Comparison of ENCODE assay signal across 21 cellular contexts in genomic region chr1:32309960-32310359, GRCh38. TPM values are rescaled to one million over a fixed set of nuclear protein-coding genes. Genes with fewer than 3 reads are reported as not detected.
DNase-seq lines count a peak whose midpoint lies in the region; ATAC-seq, FAIRE-seq and TF ChIP-seq lines count a peak whose summit lies in the region.
"Had no signal": no experiment of that assay in that cellular context is flagged by ENCODE, and none has a peak within 500 bp of the region (broad histone marks: within the 10 kb centered on the region; RNA-seq: fewer than 3 reads in every experiment).

No MANE protein-coding gene starts in this region.

- peak overlapping the region; percentile 72 for H3K27ac Mint-ChIP-seq in stimulated activated memory B cell treated with anti-CD40 and anti-IgM and Interleukin-4, amounts not matched to agents 10 μg/mL and 1 μg/mL and 100 μg/mL, for 72 hours

- no peak for DNase-seq in cardiac muscle cell (ENCODE audit: low read depth in 1 of 2, low spot score in 1 of 2)
- DNase-seq in right atrium auricular region (ENCODE audit: low spot score) = no peak
- no peak for DNase-seq in GM12878 (ENCODE audit: low read depth, low spot score)
- DNase-seq in prostate gland (ENCODE audit: low spot score) = no peak
- DNase-seq: activated CD4-positive, alpha-beta memory T cell treated with anti-CD3 and anti-CD28 coated beads for 36 hours; activated effector memory CD4-positive, alpha-beta T cell treated with Interleukin-2 at 50 U/mL for 16 hours; body of pancreas; DMS79; dorsolateral prefrontal cortex; midbrain; NCI-H187; NCI-H524 treated with DMSO at 0.1 percent for 48 hours; OCI-M1; small intestine; stimulated activated naive CD4-positive, alpha-beta T cell treated with Interleukin-2 at 50 U/mL for 16 hours; upper lobe of right lung had no signal

- H3K4me1 Mint-ChIP-seq in stimulated activated memory B cell treated with anti-CD40 and anti-IgM and Interleukin-4, amounts not matched to agents 10 μg/mL and 1 μg/mL and 100 μg/mL, for 72 hours = peaks cover 71% of the 10 kb centered on the region

- H3K27ac ChIP-seq in cardiac muscle cell = peak overlapping the region; percentile 34
- no peak overlapping the region for H3K27ac ChIP-seq in right atrium auricular region
- H3K27ac ChIP-seq in GM12878 (ENCODE audit: control insufficient read depth, insufficient read depth) = peak overlapping the region; percentile 6; the same call in 1 of the 2 replicates
- H3K27ac ChIP-seq in prostate gland = peak overlapping the region in 1 of 2 donors; percentile 4
- H3K27ac ChIP-seq: dorsolateral prefrontal cortex, SJSA1, upper lobe of right lung had no signal

- RAD21 ChIA-PET in GM12878 (lab: Charles Lee; ENCODE audit: unreplicated experiment) = no interaction called here

- no peak for FAIRE-seq in GM12878 (lab: Jason Lieb, UNC)
- FAIRE-seq: kidney, small intestine had no signal

- TF ChIP-seq POLR2A in GM12878 (IDR thresholded peaks at IDR 0.05; ENCODE audit: low read depth, low read length) (no peak), prostate gland (IDR thresholded peaks at IDR 0.05) (no peak)

- BruUV-seq in GM12878 (replicated peaks; lab: Mats Ljungman, UMichigan) = no TSS peak

- ATAC-seq in GM12878 (no peak), HG03097 (IDR thresholded peaks at IDR 0.05; ENCODE audit: low FRiP score, unreplicated experiment) (no peak)
- ATAC-seq in stimulated activated memory B cell treated with anti-CD40 and anti-IgM and Interleukin-4, amounts not matched to agents 10 μg/mL and 1 μg/mL and 100 μg/mL, for 72 hours = no peak
- ATAC-seq: body of pancreas, upper lobe of right lung had no signal

- H3K9ac ChIP-seq in GM12878 (ENCODE audit: control insufficient read depth, insufficient read depth, low read length) = no peak overlapping the region

- no peak overlapping the region for H3K4me3 Mint-ChIP-seq in stimulated activated memory B cell treated with anti-CD40 and anti-IgM and Interleukin-4, amounts not matched to agents 10 μg/mL and 1 μg/mL and 100 μg/mL, for 72 hours
- H3K4me3 Mint-ChIP-seq: activated CD4-positive, alpha-beta memory T cell treated with anti-CD3 and anti-CD28 coated beads for 36 hours had no signal

- in situ Hi-C loops in GM12878 (cut with MboI) = no loop called here

- CTCF ChIA-PET in GM12878 (lab: Yijun Ruan, JAX) = interaction anchor here (1.1 to 2.1 kb wide), 2 partner anchors 23 to 94 kb away, joined by 3 to 6 read pairs; no protein-coding TSS in a partner anchor

- intact Hi-C loops in GM12878 (cut with micrococcal nuclease; ENCODE audit: unreplicated experiment) = no loop called here
- intact Hi-C loops in prostate gland (cut with DNase I) = no loop called here

- TF ChIP-seq RAD21 in GM12878 (IDR thresholded peaks at IDR 0.05; ENCODE audit: insufficient read depth, low read depth, low read length) = no peak

- peaks cover 63% of the 10 kb centered on the region for H3K36me3 Mint-ChIP-seq in stimulated activated memory B cell treated with anti-CD40 and anti-IgM and Interleukin-4, amounts not matched to agents 10 μg/mL and 1 μg/mL and 100 μg/mL, for 72 hours

- H3K4me1 ChIP-seq in cardiac muscle cell (ENCODE audit: low read depth) = no peaks in the 10 kb centered on the region
- H3K4me1 ChIP-seq in right atrium auricular region = no peaks in the 10 kb centered on the region
- H3K4me1 ChIP-seq in GM12878 (ENCODE audit: control insufficient read depth, insufficient read depth, low read length) = peaks cover 14% of the 10 kb centered on the region
- H3K4me1 ChIP-seq in prostate gland (replicated peaks) = no peaks in the 10 kb centered on the region

- H2AFZ ChIP-seq in GM12878 (ENCODE audit: control insufficient read depth, low read depth, low read length) = no peak overlapping the region

- no peaks in the 10 kb centered on the region for H3K9me3 ChIP-seq in cardiac muscle cell (ENCODE audit: low read depth)
- peaks cover 0 to 4% of the 10 kb centered on the region in 2 donors for H3K9me3 ChIP-seq in right atrium auricular region
- H3K9me3 ChIP-seq in GM12878 (replicated peaks; ENCODE audit: control insufficient read depth, insufficient read depth, low read length) = peaks cover 5% of the 10 kb centered on the region
- no peaks in the 10 kb centered on the region for H3K9me3 ChIP-seq in prostate gland
- H3K9me3 ChIP-seq: body of pancreas, upper lobe of right lung had no signal

- SMC1A ChIA-PET in GM12878 (lab: Charles Lee; ENCODE audit: uncharacterized antibody, unreplicated experiment) = interaction anchor here (0.6 to 4.0 kb wide), 4 partner anchors 9 to 290 kb away, joined by 3 to 12 read pairs (median 4); no protein-coding TSS in a partner anchor

- no peak overlapping the region for H3K4me2 ChIP-seq in GM12878 (ENCODE audit: control insufficient read depth, insufficient read depth)

- TF ChIP-seq EP300 in GM12878 (IDR thresholded peaks at IDR 0.05; ENCODE audit: borderline replicate concordance in 1 of 2, control insufficient read depth in 1 of 2, low read depth in 2 of 2, low read length in 2 of 2) = no peak

- H3K9me3 Mint-ChIP-seq in stimulated activated memory B cell treated with anti-CD40 and anti-IgM and Interleukin-4, amounts not matched to agents 10 μg/mL and 1 μg/mL and 100 μg/mL, for 72 hours = no peaks in the 10 kb centered on the region
- H3K9me3 Mint-ChIP-seq: activated CD4-positive, alpha-beta memory T cell treated with anti-CD3 and anti-CD28 coated beads for 36 hours had no signal

- 100% methylated on average over 1 of the region's 1 CpG for WGBS in GM12878 (ENCODE audit: insufficient coverage, insufficient replicate concordance, low lambda C conversion rate, missing lambda C conversion rate)
- WGBS in prostate gland = 50% methylated on average over 1 of the region's 1 CpG

- H3K79me2 ChIP-seq in GM12878 (ENCODE audit: control insufficient read depth, insufficient read depth, low read length) = peaks cover 80% of the 10 kb centered on the region

- no peaks in the 10 kb centered on the region for H3K27me3 Mint-ChIP-seq in stimulated activated memory B cell treated with anti-CD40 and anti-IgM and Interleukin-4, amounts not matched to agents 10 μg/mL and 1 μg/mL and 100 μg/mL, for 72 hours
- H3K27me3 Mint-ChIP-seq: activated CD4-positive, alpha-beta memory T cell treated with anti-CD3 and anti-CD28 coated beads for 36 hours had no signal

- H3K4me3 ChIP-seq in cardiac muscle cell (no peak overlapping the region), right atrium auricular region (no peak overlapping the region), GM12878 (no peak overlapping the region), prostate gland (no peak overlapping the region)
- H3K4me3 ChIP-seq: body of pancreas, dorsolateral prefrontal cortex, SJSA1, upper lobe of right lung had no signal

- H3K27me3 ChIP-seq in cardiac muscle cell (no peaks in the 10 kb centered on the region), right atrium auricular region (no peaks in the 10 kb centered on the region), GM12878 (replicated peaks in 1 of 2; ENCODE audit: control insufficient read depth in 2 of 2, insufficient read depth in 2 of 2, low read length in 1 of 2) (no peaks in the 10 kb centered on the region), prostate gland (replicated peaks; ENCODE audit: insufficient read depth) (no peaks in the 10 kb centered on the region)
- H3K27me3 ChIP-seq: body of pancreas, dorsolateral prefrontal cortex, SJSA1, upper lobe of right lung had no signal

- H3K36me3 ChIP-seq in cardiac muscle cell (peaks cover 3% of the 10 kb centered on the region), right atrium auricular region (peaks cover 8% of the 10 kb centered on the region), GM12878 (ENCODE audit: control insufficient read depth in 2 of 2, insufficient read depth in 2 of 2, low read length in 1 of 2) (peaks cover 5 to 21% of the 10 kb centered on the region in 2 experiments), prostate gland (no peaks in the 10 kb centered on the region)

- POLR2A ChIA-PET in GM12878 (lab: Charles Lee) = interaction anchor here (1.3 kb wide), 1 partner anchor 10 kb away, joined by 4 read pairs; no protein-coding TSS in a partner anchor

- peaks cover 3% of the 10 kb centered on the region; the same call in 1 of the 2 replicates for H4K20me1 ChIP-seq in GM12878 (ENCODE audit: control insufficient read depth, insufficient read depth)

- TF ChIP-seq CTCF in cardiac muscle cell (IDR thresholded peaks at IDR 0.05; ENCODE audit: low read depth, low read length) (no peak), right atrium auricular region (IDR thresholded peaks at IDR 0.05) (no peak), GM12878 (IDR thresholded peaks at IDR 0.05 in 2 of 3, conservative IDR thresholded peaks at IDR 0.05 in 1 of 3; ENCODE audit: control insufficient read depth in 2 of 3, extremely low read depth in 1 of 3, insufficient read depth in 1 of 3, low read depth in 3 of 3, low read length in 3 of 3) (no peak), prostate gland (IDR thresholded peaks at IDR 0.05) (no peak)

RNA-seq across cellular contexts. Expression of gene HDAC1, which starts 18.1 kb away (rescaled TPM):
- total RNA-seq in cardiac muscle cell (67.6 and 76.9 TPM in 2 replicates), right atrium auricular region (10 to 100 TPM; 21.8 to 28.0 TPM), GM12878 (2014; rRNA removed) (154 and 164 TPM in 2 replicates), GM12878 (2014; rRNA removed; fragmentation: Illumina TruSeq; extraction: Trizol) (145 and 147 TPM in 2 replicates), GM12878 (2021) (153 and 154 TPM in 2 replicates), prostate gland (10 to 100 TPM; 85.8 to 98.0 TPM)
- polyA plus RNA-seq in cardiac muscle cell (96.8 and 110 TPM in 2 replicates), GM12878 (2011; rRNA removed) (285 and 331 TPM in 2 replicates), GM12878 (2014; fragmentation: Illumina TruSeq; extraction: Trizol) (189 and 199 TPM in 2 replicates), GM12878 (2014; fragmentation: Nextera tagmentation; extraction: Ambion mirVana) (100 to 1,000 TPM; 150 to 151 TPM), GM12878 (2014; rRNA removed) (170 and 182 TPM in 2 replicates), GM12878 (2016; fragmentation: Nextera tagmentation; extraction: Ambion mirVana) (100 to 1,000 TPM; 196 to 206 TPM)
- 223 and 249 TPM in 2 replicates for total RNA-seq in GM12878 (2013; cell fraction: nucleolus; rRNA removed)
- 251 TPM for polyA plus RNA-seq in GM12878 (2011; ENCODE audit: low read depth)
- polyA plus RNA-seq in GM12878 (2011; cell fraction: cytosol; rRNA removed) = 262 and 280 TPM in 2 replicates
- polyA plus RNA-seq in GM12878 (2011; cell fraction: nucleus; rRNA removed) = 560 and 603 TPM in 2 replicates
- 155 and 221 TPM in 2 replicates for polyA plus RNA-seq in GM12878 (2012)
- 318 and 386 TPM in 2 replicates for polyA minus RNA-seq in GM12878 (2011; rRNA and poly(A)+ RNA removed)
- polyA minus RNA-seq in GM12878 (2011; cell fraction: cytosol; rRNA and poly(A)+ RNA removed) = 63.9 and 75.7 TPM in 2 replicates
- 138 and 194 TPM in 2 replicates for polyA minus RNA-seq in GM12878 (2011; cell fraction: nucleus; rRNA and poly(A)+ RNA removed)

RNA-seq across cellular contexts. Expression of gene MARCKSL1, which starts 26.1 kb away (rescaled TPM):
- 263 and 317 TPM in 2 replicates for total RNA-seq in cardiac muscle cell
- 435 and 587 TPM in 2 replicates for polyA plus RNA-seq in cardiac muscle cell
- total RNA-seq in right atrium auricular region = 10 to 100 TPM in 1 of 2 donors, 1 to 10 TPM in 1; 9.5 to 34.5 TPM
- total RNA-seq in GM12878 (2013; cell fraction: nucleolus; rRNA removed) = 37.8 and 40.5 TPM in 2 replicates
- total RNA-seq in GM12878 (2014; rRNA removed) = 106 TPM in 2 replicates
- total RNA-seq in GM12878 (2014; rRNA removed; fragmentation: Illumina TruSeq; extraction: Trizol) = 71.4 and 80.8 TPM in 2 replicates
- 180 and 191 TPM in 2 replicates for total RNA-seq in GM12878 (2021)
- 85.9 TPM for polyA plus RNA-seq in GM12878 (2011; ENCODE audit: low read depth)
- 106 and 147 TPM in 2 replicates for polyA plus RNA-seq in GM12878 (2011; rRNA removed)
- polyA plus RNA-seq in GM12878 (2011; cell fraction: cytosol; rRNA removed) = 195 and 246 TPM in 2 replicates
- polyA plus RNA-seq in GM12878 (2011; cell fraction: nucleus; rRNA removed) = 53.2 and 58.0 TPM in 2 replicates
- polyA plus RNA-seq in GM12878 (2012) = 125 and 138 TPM in 2 replicates
- 189 and 225 TPM in 2 replicates for polyA plus RNA-seq in GM12878 (2014; fragmentation: Illumina TruSeq; extraction: Trizol)
- 10 to 100 TPM; 14.5 to 32.6 TPM for polyA plus RNA-seq in GM12878 (2014; fragmentation: Nextera tagmentation; extraction: Ambion mirVana)
- 200 and 211 TPM in 2 replicates for polyA plus RNA-seq in GM12878 (2014; rRNA removed)
- 100 to 1,000 TPM; 169 to 194 TPM for polyA plus RNA-seq in GM12878 (2016; fragmentation: Nextera tagmentation; extraction: Ambion mirVana)
- 88.5 and 105 TPM in 2 replicates for polyA minus RNA-seq in GM12878 (2011; rRNA and poly(A)+ RNA removed)
- polyA minus RNA-seq in GM12878 (2011; cell fraction: cytosol; rRNA and poly(A)+ RNA removed) = 30.7 and 31.0 TPM in 2 replicates
- 29.0 and 35.5 TPM in 2 replicates for polyA minus RNA-seq in GM12878 (2011; cell fraction: nucleus; rRNA and poly(A)+ RNA removed)
- 100 to 1,000 TPM; 144 to 243 TPM for total RNA-seq in prostate gland

RNA-seq across cellular contexts. Expression of gene FAM229A, which starts 52.3 kb away (rescaled TPM):
- total RNA-seq in cardiac muscle cell (8.6 and 12.0 TPM in 2 replicates), right atrium auricular region (1 to 10 TPM in 1 of 2 donors, under 1 TPM in 1; 0.89 to 7.5 TPM), GM12878 (2014; rRNA removed) (1.4 and 2.1 TPM in 2 replicates), GM12878 (2014; rRNA removed; fragmentation: Illumina TruSeq; extraction: Trizol) (1.2 and 1.3 TPM in 2 replicates), GM12878 (2021) (3.1 and 5.1 TPM in 2 replicates), prostate gland (10 to 100 TPM in 1 of 2 donors, 1 to 10 TPM in 1; 8.5 to 24.2 TPM)
- polyA plus RNA-seq in cardiac muscle cell (8.7 and 12.3 TPM in 2 replicates), GM12878 (2011; rRNA removed) (4.0 and 5.3 TPM in 2 replicates), GM12878 (2014; fragmentation: Illumina TruSeq; extraction: Trizol) (2.6 and 2.9 TPM in 2 replicates), GM12878 (2014; fragmentation: Nextera tagmentation; extraction: Ambion mirVana) (under 1 TPM in 1 of 2 experiments, not detected in 1; 0.02 TPM), GM12878 (2014; rRNA removed) (4.5 and 5.3 TPM in 2 replicates), GM12878 (2016; fragmentation: Nextera tagmentation; extraction: Ambion mirVana) (1 to 10 TPM in 1 of 2 experiments, under 1 TPM in 1; 0.25 to 1.2 TPM)
- total RNA-seq in GM12878 (2013; cell fraction: nucleolus; rRNA removed) = 18.1 and 20.0 TPM in 2 replicates
- polyA plus RNA-seq in GM12878 (2011; ENCODE audit: low read depth) = 2.6 TPM
- 3.2 and 4.8 TPM in 2 replicates for polyA plus RNA-seq in GM12878 (2011; cell fraction: cytosol; rRNA removed)
- 34.5 and 36.3 TPM in 2 replicates for polyA plus RNA-seq in GM12878 (2011; cell fraction: nucleus; rRNA removed)
- polyA plus RNA-seq in GM12878 (2012) = 5.5 and 10.1 TPM in 2 replicates
- 2.3 and 3.1 TPM in 2 replicates for polyA minus RNA-seq in GM12878 (2011; rRNA and poly(A)+ RNA removed)
- polyA minus RNA-seq in GM12878 (2011; cell fraction: cytosol; rRNA and poly(A)+ RNA removed) = 0.67 and 1.7 TPM in 2 replicates
- 3.0 and 8.3 TPM in 2 replicates for polyA minus RNA-seq in GM12878 (2011; cell fraction: nucleus; rRNA and poly(A)+ RNA removed)

RNA-seq across cellular contexts. Expression of gene TSSK3, which starts 52.4 kb away (rescaled TPM):
- 2.3 and 8.0 TPM in 2 replicates for total RNA-seq in cardiac muscle cell
- polyA plus RNA-seq in cardiac muscle cell = 4.5 and 4.7 TPM in 2 replicates
- total RNA-seq in right atrium auricular region = under 1 TPM; 0.63 to 0.70 TPM
- total RNA-seq in GM12878 (2013; cell fraction: nucleolus; rRNA removed) = 9.4 and 11.8 TPM in 2 replicates
- 0.56 and 0.98 TPM in 2 replicates for total RNA-seq in GM12878 (2014; rRNA removed)
- 0.63 and 1.6 TPM in 2 replicates for total RNA-seq in GM12878 (2014; rRNA removed; fragmentation: Illumina TruSeq; extraction: Trizol)
- 0.82 and 1.2 TPM in 2 replicates for total RNA-seq in GM12878 (2021)
- polyA plus RNA-seq in GM12878 (2011; ENCODE audit: low read depth) = 1.00 TPM
- polyA plus RNA-seq in GM12878 (2011; rRNA removed) = 0.67 and 1.2 TPM in 2 replicates
- polyA plus RNA-seq in GM12878 (2011; cell fraction: cytosol; rRNA removed) = 0.62 and 0.78 TPM in 2 replicates
- 1.2 and 2.2 TPM in 2 replicates for polyA plus RNA-seq in GM12878 (2011; cell fraction: nucleus; rRNA removed)
- 1.3 and 3.3 TPM in 2 replicates for polyA plus RNA-seq in GM12878 (2012)
- 0.48 and 0.92 TPM in 2 replicates for polyA plus RNA-seq in GM12878 (2014; fragmentation: Illumina TruSeq; extraction: Trizol)
- polyA plus RNA-seq in GM12878 (2014; fragmentation: Nextera tagmentation; extraction: Ambion mirVana) = under 1 TPM; 0.42 to 0.77 TPM
- polyA plus RNA-seq in GM12878 (2014; rRNA removed) = 0.51 and 1.2 TPM in 2 replicates
- polyA plus RNA-seq in GM12878 (2016; fragmentation: Nextera tagmentation; extraction: Ambion mirVana) = under 1 TPM; 0.58 to 0.82 TPM
- polyA minus RNA-seq in GM12878 (2011; rRNA and poly(A)+ RNA removed) = 0.46 and 0.51 TPM in 2 replicates
- polyA minus RNA-seq in GM12878 (2011; cell fraction: cytosol; rRNA and poly(A)+ RNA removed) = not detected in 2 replicates
- 0.73 and 1.2 TPM in 2 replicates for polyA minus RNA-seq in GM12878 (2011; cell fraction: nucleus; rRNA and poly(A)+ RNA removed)
- 1 to 10 TPM in 1 of 2 donors, not detected in 1; 7.0 TPM for total RNA-seq in prostate gland
- total RNA-seq: SJSA1 had no signal

RNA-seq across cellular contexts. Expression of gene LCK, which starts 58.9 kb away (rescaled TPM):
- total RNA-seq in cardiac muscle cell (0.18 TPM in 1 of 2 replicates, not detected in the other), right atrium auricular region (under 1 TPM; 0.74 to 0.98 TPM), GM12878 (2014; rRNA removed) (173 and 179 TPM in 2 replicates), GM12878 (2014; rRNA removed; fragmentation: Illumina TruSeq; extraction: Trizol) (97.7 and 109 TPM in 2 replicates), GM12878 (2021) (126 and 143 TPM in 2 replicates), prostate gland (1 to 10 TPM; 1.3 to 4.4 TPM)
- polyA plus RNA-seq in cardiac muscle cell (0.16 TPM in 1 of 2 replicates, not detected in the other), GM12878 (2011; rRNA removed) (27.3 and 49.7 TPM in 2 replicates), GM12878 (2014; fragmentation: Illumina TruSeq; extraction: Trizol) (60.5 and 107 TPM in 2 replicates), GM12878 (2014; fragmentation: Nextera tagmentation; extraction: Ambion mirVana) (10 to 100 TPM; 31.5 to 46.0 TPM), GM12878 (2014; rRNA removed) (130 and 141 TPM in 2 replicates), GM12878 (2016; fragmentation: Nextera tagmentation; extraction: Ambion mirVana) (100 to 1,000 TPM; 148 to 162 TPM)
- 18.5 and 22.2 TPM in 2 replicates for total RNA-seq in GM12878 (2013; cell fraction: nucleolus; rRNA removed)
- 43.6 TPM for polyA plus RNA-seq in GM12878 (2011; ENCODE audit: low read depth)
- polyA plus RNA-seq in GM12878 (2011; cell fraction: cytosol; rRNA removed) = 65.6 and 72.1 TPM in 2 replicates
- 103 and 120 TPM in 2 replicates for polyA plus RNA-seq in GM12878 (2011; cell fraction: nucleus; rRNA removed)
- 75.9 and 88.9 TPM in 2 replicates for polyA plus RNA-seq in GM12878 (2012)
- 44.6 and 73.7 TPM in 2 replicates for polyA minus RNA-seq in GM12878 (2011; rRNA and poly(A)+ RNA removed)
- polyA minus RNA-seq in GM12878 (2011; cell fraction: cytosol; rRNA and poly(A)+ RNA removed) = 18.1 and 22.3 TPM in 2 replicates
- polyA minus RNA-seq in GM12878 (2011; cell fraction: nucleus; rRNA and poly(A)+ RNA removed) = 19.1 and 27.7 TPM in 2 replicates
- total RNA-seq: fibroblast of lung, SJSA1 had no signal
- polyA plus RNA-seq: fibroblast of lung had no signal

Comparison
In these comparisons a context has a peak if more than half of its experiments do, and no peak if none do; other contexts are left out.
1. H3K27ac ChIP-seq: peak in cardiac muscle cell (single experiment) and GM12878 (single experiment); none in right atrium auricular region (0 of 2).